19 cellular contexts compared by ENCODE assay signal in the genomic region with DNA sequence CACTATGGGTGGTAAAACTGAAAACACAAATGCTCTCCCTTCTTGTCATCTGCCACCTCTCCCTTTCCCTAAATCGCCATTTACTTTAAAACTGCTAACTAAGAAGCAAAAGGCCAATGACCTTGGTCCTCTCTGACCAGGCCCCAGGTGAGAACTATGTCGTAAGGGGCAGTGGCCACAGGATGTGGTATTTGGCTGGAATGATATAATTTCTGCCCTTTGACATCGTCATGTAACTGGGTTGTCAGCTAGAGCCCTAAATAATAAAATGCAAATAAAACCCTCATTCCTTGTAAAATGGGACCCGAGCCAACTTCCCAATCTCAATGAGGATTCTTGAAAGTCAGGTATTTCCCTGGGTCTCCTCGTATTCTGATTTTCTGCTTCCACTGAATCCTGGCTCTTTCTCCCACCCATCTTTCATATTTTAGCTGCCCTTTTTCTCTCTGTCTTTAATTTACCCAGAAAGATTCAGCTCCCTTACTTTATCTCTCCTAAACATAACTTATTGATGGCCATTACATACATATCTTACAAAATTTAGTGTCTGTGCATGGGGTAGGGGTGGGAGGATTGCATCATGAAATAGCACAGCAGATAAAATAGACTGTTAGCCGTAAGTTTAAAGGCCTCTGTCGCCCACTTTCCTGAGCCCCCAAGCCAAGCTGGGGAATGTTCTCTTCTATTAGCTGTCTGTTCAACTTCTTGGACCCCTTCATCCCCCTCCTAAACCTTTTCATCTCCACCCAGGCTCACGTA.
"Had no signal": no experiment of that assay in that cellular context is flagged by ENCODE, and none has a peak within 500 bp of the region (broad histone marks: within the 10 kb centered on the region; RNA-seq: fewer than 3 reads in every experiment).

No MANE protein-coding gene starts in this region.

- H3K27me3 Mint-ChIP-seq: dendritic cell treated with granulocyte-macrophage colony-stimulating factor and Interleukin-4, amounts not matched to agents 40 ng/mL and 50 ng/mL, for 4 days; effector memory CD8-positive, alpha-beta T cell; stimulated activated naive CD8-positive, alpha-beta T cell treated with anti-CD3 and anti-CD28 coated beads, Interleukin-15, Interleukin-2, amounts not matched to agents 100 ng/mL and 50 ng/mL, for 24 hours had no signal

- H3K27ac ChIP-seq: cardiac muscle cell, pancreas, testis, tibial nerve, upper lobe of right lung had no signal

- H3K4me3 ChIP-seq: cardiac muscle cell, pancreas, smooth muscle cell, testis, tibial nerve, upper lobe of right lung had no signal

- FAIRE-seq: colon, frontal cortex, pancreas had no signal

- H3K9me3 Mint-ChIP-seq: dendritic cell treated with granulocyte-macrophage colony-stimulating factor and Interleukin-4, amounts not matched to agents 40 ng/mL and 50 ng/mL, for 4 days; effector memory CD8-positive, alpha-beta T cell; naive thymus-derived CD4-positive, alpha-beta T cell; neural crest cell; stimulated activated naive CD8-positive, alpha-beta T cell treated with anti-CD3 and anti-CD28 coated beads, Interleukin-15, Interleukin-2, amounts not matched to agents 100 ng/mL and 50 ng/mL, for 24 hours had no signal

- H3K27me3 ChIP-seq: cardiac muscle cell, pancreas, testis, tibial nerve, upper lobe of right lung had no signal

- H3K27ac Mint-ChIP-seq: dendritic cell treated with granulocyte-macrophage colony-stimulating factor and Interleukin-4, amounts not matched to agents 40 ng/mL and 50 ng/mL, for 4 days; progenitor cell of endocrine pancreas; stimulated activated naive CD8-positive, alpha-beta T cell treated with anti-CD3 and anti-CD28 coated beads, Interleukin-15, Interleukin-2, amounts not matched to agents 100 ng/mL and 50 ng/mL, for 24 hours had no signal

- ATAC-seq: effector memory CD8-positive, alpha-beta T cell; left ventricle myocardium superior; naive thymus-derived CD4-positive, alpha-beta T cell; pancreas; right cardiac atrium; upper lobe of right lung had no signal

- H3K9me3 ChIP-seq: pancreas, testis, upper lobe of right lung had no signal

- DNase-seq: effector memory CD8-positive, alpha-beta T cell; left ventricle myocardium superior; mesendoderm; naive thymus-derived CD4-positive, alpha-beta T cell; nucleus accumbens; pancreas; right cardiac atrium; stimulated activated CD4-positive, alpha-beta T cell treated with anti-CD3 and anti-CD28 coated beads, Interleukin-2, amount 100 ng/mL, for 48 hours; testis; upper lobe of right lung had no signal

- H3K4me3 Mint-ChIP-seq: dendritic cell treated with granulocyte-macrophage colony-stimulating factor and Interleukin-4, amounts not matched to agents 40 ng/mL and 50 ng/mL, for 4 days; effector memory CD8-positive, alpha-beta T cell; naive thymus-derived CD4-positive, alpha-beta T cell; neural crest cell; stimulated activated naive CD8-positive, alpha-beta T cell treated with anti-CD3 and anti-CD28 coated beads, Interleukin-15, Interleukin-2, amounts not matched to agents 100 ng/mL and 50 ng/mL, for 24 hours had no signal

- H3K4me2 ChIP-seq: smooth muscle cell had no signal

- H3K36me3 ChIP-seq: cardiac muscle cell, pancreas, tibial nerve, upper lobe of right lung had no signal
